In genomic region chr14:24368215-24368561, GRCh38 we compare ENCODE assay signal across 1 cellular context.
TF ChIP-seq lines count a peak whose summit lies in the region.

No MANE protein-coding gene starts in this region.

TF ChIP-seq in endothelial cell of umbilical vein, 7 proteins besides CTCF, POLR2A, EP300 and RAD21:
- TF ChIP-seq GATA2 (IDR thresholded peaks at IDR 0.05; ENCODE audit: insufficient read depth, insufficient read length, low read depth, low read length), result no peak
- no peak for TF ChIP-seq JUN (IDR thresholded peaks at IDR 0.05; ENCODE audit: borderline replicate concordance, insufficient read depth, insufficient read length, low read depth)
- TF ChIP-seq MYC (IDR thresholded peaks at IDR 0.05; ENCODE audit: low read depth, low read length), result no peak
- no peak for TF ChIP-seq POLR2AphosphoS5 (IDR thresholded peaks at IDR 0.05; ENCODE audit: insufficient read depth, low read depth, low read length)
- no peak for TF ChIP-seq FOS (IDR thresholded peaks at IDR 0.05; ENCODE audit: borderline replicate concordance, insufficient read depth, low read length)
- TF ChIP-seq MAX (IDR thresholded peaks at IDR 0.05; ENCODE audit: insufficient read depth, insufficient read length), result no peak
- no peak for TF ChIP-seq EZH2 (IDR thresholded peaks at IDR 0.05; ENCODE audit: borderline replicate concordance, low read depth, low read length, severe bottlenecking)
